ENCODE assay signal across 1 cellular context in the genomic region with DNA sequence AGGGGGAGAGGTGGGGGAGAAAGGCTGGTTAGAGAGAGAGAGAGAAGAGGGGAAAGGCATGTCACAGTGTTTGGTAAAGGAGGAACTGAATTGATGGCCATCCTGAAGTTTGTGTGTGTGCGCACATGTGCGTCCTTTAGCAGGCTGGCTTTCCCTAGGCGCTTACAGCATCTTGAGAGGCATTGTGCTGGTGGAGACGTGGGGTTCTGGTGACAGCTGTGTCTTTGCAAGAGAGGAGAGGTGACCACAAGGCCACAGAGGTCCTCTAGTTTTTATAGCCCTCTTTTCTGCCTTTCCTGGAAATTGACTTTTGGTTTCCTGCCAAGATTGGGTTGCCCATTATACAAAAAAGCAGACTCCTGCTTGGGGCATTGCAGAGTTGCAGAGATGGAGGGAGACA.
TF ChIP-seq lines count a peak whose summit lies in the region.

No MANE protein-coding gene starts in this region.

TF ChIP-seq in SK-N-SH treated with all-trans-retinoic acid at 6 μM for 48 hours, 23 proteins besides CTCF, POLR2A, EP300 and RAD21 (continued from another document):
- TF ChIP-seq, protein P1, sequence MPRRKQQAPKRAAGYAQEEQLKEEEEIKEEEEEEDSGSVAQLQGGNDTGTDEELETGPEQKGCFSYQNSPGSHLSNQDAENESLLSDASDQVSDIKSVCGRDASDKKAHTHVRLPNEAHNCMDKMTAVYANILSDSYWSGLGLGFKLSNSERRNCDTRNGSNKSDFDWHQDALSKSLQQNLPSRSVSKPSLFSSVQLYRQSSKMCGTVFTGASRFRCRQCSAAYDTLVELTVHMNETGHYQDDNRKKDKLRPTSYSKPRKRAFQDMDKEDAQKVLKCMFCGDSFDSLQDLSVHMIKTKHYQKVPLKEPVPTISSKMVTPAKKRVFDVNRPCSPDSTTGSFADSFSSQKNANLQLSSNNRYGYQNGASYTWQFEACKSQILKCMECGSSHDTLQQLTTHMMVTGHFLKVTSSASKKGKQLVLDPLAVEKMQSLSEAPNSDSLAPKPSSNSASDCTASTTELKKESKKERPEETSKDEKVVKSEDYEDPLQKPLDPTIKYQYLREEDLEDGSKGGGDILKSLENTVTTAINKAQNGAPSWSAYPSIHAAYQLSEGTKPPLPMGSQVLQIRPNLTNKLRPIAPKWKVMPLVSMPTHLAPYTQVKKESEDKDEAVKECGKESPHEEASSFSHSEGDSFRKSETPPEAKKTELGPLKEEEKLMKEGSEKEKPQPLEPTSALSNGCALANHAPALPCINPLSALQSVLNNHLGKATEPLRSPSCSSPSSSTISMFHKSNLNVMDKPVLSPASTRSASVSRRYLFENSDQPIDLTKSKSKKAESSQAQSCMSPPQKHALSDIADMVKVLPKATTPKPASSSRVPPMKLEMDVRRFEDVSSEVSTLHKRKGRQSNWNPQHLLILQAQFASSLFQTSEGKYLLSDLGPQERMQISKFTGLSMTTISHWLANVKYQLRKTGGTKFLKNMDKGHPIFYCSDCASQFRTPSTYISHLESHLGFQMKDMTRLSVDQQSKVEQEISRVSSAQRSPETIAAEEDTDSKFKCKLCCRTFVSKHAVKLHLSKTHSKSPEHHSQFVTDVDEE (CRISPR knock-in tag; IDR thresholded peaks at IDR 0.05), result no peak
- TF ChIP-seq ZNF565 (CRISPR knock-in tag; conservative IDR thresholded peaks at IDR 0.05; ENCODE audit: low read depth) (no peak), TCF4 (CRISPR knock-in tag; IDR thresholded peaks at IDR 0.05; ENCODE audit: borderline replicate concordance) (no peak), ISL1 (CRISPR knock-in tag; IDR thresholded peaks at IDR 0.05) (no peak), ARNTL (CRISPR knock-in tag; IDR thresholded peaks at IDR 0.05; ENCODE audit: borderline replicate concordance, low read depth) (no peak), RARB (CRISPR knock-in tag; IDR thresholded peaks at IDR 0.05) (no peak), ZC3H10 (CRISPR knock-in tag; IDR thresholded peaks at IDR 0.05) (no peak), ZNF70 (CRISPR knock-in tag; IDR thresholded peaks at IDR 0.05) (no peak)
